8 cellular contexts compared by ENCODE assay signal in the genomic region with DNA sequence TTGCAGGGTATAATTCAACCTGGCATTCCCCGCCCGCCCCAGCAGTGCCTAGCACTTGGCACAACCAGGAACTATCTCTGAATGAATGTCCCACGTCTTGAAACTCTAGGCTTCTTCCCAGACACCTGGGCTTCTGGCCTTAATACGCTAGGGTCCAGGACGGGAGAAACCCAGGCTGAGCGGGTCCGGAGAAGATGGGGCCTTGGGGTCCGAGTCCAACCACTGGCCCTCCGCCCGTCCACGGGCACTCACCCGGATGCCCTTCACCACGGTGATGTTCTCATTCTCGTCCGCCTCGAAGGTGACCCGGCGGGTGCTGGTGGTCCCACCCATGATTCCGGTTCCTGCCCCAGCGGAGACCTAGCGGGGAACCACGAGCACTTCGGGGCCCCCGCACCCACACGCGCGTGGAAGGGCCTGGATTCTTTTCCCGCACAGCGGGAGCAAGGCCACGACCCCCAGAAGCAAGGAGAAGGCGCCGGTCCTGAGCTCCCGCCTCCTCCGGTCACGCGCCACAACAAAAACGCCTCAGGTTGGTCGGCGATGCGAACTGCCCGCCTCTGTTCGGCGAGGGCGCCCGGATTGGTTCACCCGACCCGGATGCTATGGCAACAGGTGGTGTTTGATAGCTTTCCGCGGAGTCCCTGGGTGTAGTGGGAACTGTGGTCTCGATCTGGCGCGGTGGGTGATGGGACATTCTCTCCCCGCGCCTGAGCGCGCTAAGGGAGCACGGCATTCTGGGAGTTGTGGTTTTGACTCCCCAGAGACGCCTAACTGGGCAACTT.
DNase-seq lines count a peak whose midpoint lies in the region; ATAC-seq and FAIRE-seq lines count a peak whose summit lies in the region.

Gene CHCHD3, minus strand, starts transcription at position 486 of the 785 bp plus-strand sequence. Its CDS starts 153 bp downstream, at position 333.

- H3K4me3 Mint-ChIP-seq in effector memory CD8-positive, alpha-beta T cell: peak within 1 kb of the TSS; percentile 91 to 93

- H3K36me3 Mint-ChIP-seq in effector memory CD8-positive, alpha-beta T cell (ENCODE audit: insufficient read depth): peaks cover 9% of the 10 kb centered on the region

- H3K9me3 Mint-ChIP-seq in effector memory CD8-positive, alpha-beta T cell: no peaks in the 10 kb centered on the region

- ATAC-seq in GM21367 (IDR thresholded peaks at IDR 0.05; ENCODE audit: unreplicated experiment): peak; percentile 99
- ATAC-seq in effector memory CD8-positive, alpha-beta T cell (replicated peaks): peak; percentile 97

- H3K27me3 Mint-ChIP-seq in effector memory CD8-positive, alpha-beta T cell: peaks cover 0 to 7% of the 10 kb centered on the region in 2 donors

- DNase-seq in COLO829 (ENCODE audit: low spot score): peak; percentile 100
- peak; percentile 95 for DNase-seq in HTR-8/SVneo (ENCODE audit: insufficient read length, low spot score)
- peak; percentile 83 for DNase-seq in NOMO-1 treated with dmso at 0.1 percent for 144 hours (lab: John Stamatoyannopoulos, UW; ENCODE audit: unreplicated experiment)
- peak; percentile 65 to 90 (median 88) for DNase-seq in activated CD8-positive, alpha-beta memory T cell treated with anti-CD3 and anti-CD28 coated beads for 48 hours (ENCODE audit: low read depth in 2 of 3, low spot score in 2 of 3)
- DNase-seq in effector memory CD8-positive, alpha-beta T cell: peak; percentile 94 to 95 (median 94)
- DNase-seq in medulla oblongata (ENCODE audit: extremely low spot score): peak; percentile 99
- peak; percentile 94 for DNase-seq in stimulated activated CD8-positive, alpha-beta memory T cell treated with anti-CD3 and anti-CD28 coated beads, Interleukin-12 subunit alpha, Interleukin-12 subunit beta, amount 100 ng/mL, for 1 hour (ENCODE audit: low read depth)

- peaks cover 14 to 15% of the 10 kb centered on the region in 2 donors for H3K4me1 Mint-ChIP-seq in effector memory CD8-positive, alpha-beta T cell (ENCODE audit: low read depth in 2 of 2)

- H3K27ac Mint-ChIP-seq in effector memory CD8-positive, alpha-beta T cell: peak within 1 kb of the TSS; percentile 97

- peak; percentile 80 for FAIRE-seq in HTR-8/SVneo (lab: Jason Lieb, UNC)

Comparison
In these comparisons a context has a peak if more than half of its experiments do, and no peak if none do; other contexts are left out.
1. Peak in every context shown above with its lines: DNase-seq and ATAC-seq.